ENCODE assay signal across 1 cellular context in the genomic region with DNA sequence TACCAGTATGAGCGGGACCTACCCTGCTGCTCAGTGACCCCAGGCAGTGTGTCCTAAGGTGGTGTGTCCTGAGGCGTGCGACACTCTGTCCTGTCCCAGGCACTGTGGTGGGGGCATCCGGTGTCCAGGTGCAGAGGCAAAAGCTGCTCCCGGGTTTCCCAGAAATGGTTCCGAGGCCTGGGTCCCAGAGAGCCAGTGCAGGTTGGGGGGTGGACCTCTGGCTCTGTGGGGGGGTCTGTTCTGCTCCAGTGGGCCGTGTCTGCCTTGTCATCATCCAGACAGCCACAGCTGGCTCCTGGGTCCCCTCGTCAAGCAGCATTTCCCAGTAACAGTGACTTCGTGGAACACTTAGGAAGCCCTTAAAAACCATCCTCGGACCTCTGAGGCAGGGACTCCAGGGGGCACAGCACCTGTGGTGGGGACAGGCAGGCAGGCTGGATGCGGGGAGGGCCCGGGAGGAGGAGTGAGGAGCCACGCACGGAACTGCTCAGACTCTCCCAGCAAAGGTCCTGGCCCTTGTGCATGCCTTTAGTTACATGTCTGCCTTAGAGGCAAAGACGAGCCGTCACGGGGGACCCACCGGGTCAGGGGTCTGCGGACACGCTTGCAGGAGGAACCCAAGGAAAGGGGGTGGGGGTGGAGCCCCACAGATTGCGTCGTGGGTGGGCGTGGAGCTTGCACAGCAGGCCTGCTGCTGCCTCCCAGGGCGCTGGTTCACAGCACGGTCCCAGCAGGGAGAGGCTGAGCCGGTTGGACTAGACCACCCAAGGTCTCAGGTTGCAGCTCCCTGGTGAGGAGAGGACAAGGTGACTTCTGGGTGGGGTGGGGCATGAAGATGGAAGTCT.
TF ChIP-seq lines count a peak whose summit lies in the region.

No MANE protein-coding gene starts in this region.

TF ChIP-seq in endothelial cell of umbilical vein, 7 proteins besides CTCF, POLR2A, EP300 and RAD21:
- TF ChIP-seq FOS (IDR thresholded peaks at IDR 0.05; ENCODE audit: borderline replicate concordance, insufficient read depth, low read length) (no peak), EZH2 (IDR thresholded peaks at IDR 0.05; ENCODE audit: borderline replicate concordance, low read depth, low read length, severe bottlenecking) (no peak), JUN (IDR thresholded peaks at IDR 0.05; ENCODE audit: borderline replicate concordance, insufficient read depth, insufficient read length, low read depth) (no peak), POLR2AphosphoS5 (IDR thresholded peaks at IDR 0.05; ENCODE audit: insufficient read depth, low read depth, low read length) (no peak), GATA2 (IDR thresholded peaks at IDR 0.05; ENCODE audit: insufficient read depth, insufficient read length, low read depth, low read length) (no peak), MYC (IDR thresholded peaks at IDR 0.05; ENCODE audit: low read depth, low read length) (no peak)
- TF ChIP-seq, protein P1, sequence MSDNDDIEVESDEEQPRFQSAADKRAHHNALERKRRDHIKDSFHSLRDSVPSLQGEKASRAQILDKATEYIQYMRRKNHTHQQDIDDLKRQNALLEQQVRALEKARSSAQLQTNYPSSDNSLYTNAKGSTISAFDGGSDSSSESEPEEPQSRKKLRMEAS (IDR thresholded peaks at IDR 0.05; ENCODE audit: insufficient read depth, insufficient read length) = no peak
